26 cellular contexts compared by ENCODE assay signal in the genomic region with DNA sequence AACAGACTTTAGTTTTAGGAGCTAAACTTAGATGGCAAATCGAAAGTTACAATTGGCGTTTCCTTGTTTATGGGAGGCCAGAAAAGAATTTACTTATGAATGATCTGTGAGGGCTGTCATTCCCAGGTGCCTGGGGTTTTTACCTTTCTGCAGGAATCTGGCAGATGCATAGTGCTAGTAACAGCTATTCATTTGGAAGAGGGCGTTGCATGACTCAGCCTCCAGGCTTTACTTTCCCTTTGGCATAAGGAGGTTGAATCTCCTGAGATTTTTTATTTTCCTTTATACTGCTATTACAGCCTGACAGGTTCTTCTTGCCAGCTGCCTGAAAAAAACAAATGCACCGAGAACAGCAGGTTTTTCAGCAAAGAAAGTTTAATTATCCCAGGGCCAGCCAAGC. TPM values are rescaled to one million over a fixed set of nuclear protein-coding genes. Genes with fewer than 3 reads are reported as not detected.
A peak's percentile ranks its signal among the peaks of the same experiment; 100 is the strongest.
DNase-seq lines count a peak whose midpoint lies in the region; ATAC-seq and TF ChIP-seq lines count a peak whose summit lies in the region.
"Had no signal": no experiment of that assay in that cellular context is flagged by ENCODE, and none has a peak within 500 bp of the region (broad histone marks: within the 10 kb centered on the region; RNA-seq: fewer than 3 reads in every experiment).

No MANE protein-coding gene starts in this region.

- POLR2A ChIA-PET in GM10248 (lab: Yijun Ruan, JAX), result no interaction called here

- H3K27ac ChIP-seq in HUES64 (ENCODE audit: low read depth, low read length), result peak overlapping the region; percentile 28; the same call in 1 of the 2 replicates
- no peak overlapping the region for H3K27ac ChIP-seq in foreskin keratinocyte
- H3K27ac ChIP-seq: gastroesophageal sphincter, KMS-11, left lung, spleen, VCaP had no signal

- TF ChIP-seq CTCF in cardiac fibroblast (IDR thresholded peaks at IDR 0.05; ENCODE audit: low read depth, low read length) (no peak), foreskin keratinocyte (conservative IDR thresholded peaks at IDR 0.05) (no peak), GM10248 (IDR thresholded peaks at IDR 0.05; ENCODE audit: control extremely low read depth, extremely low read depth, low read depth, missing control alignments) (no peak)

- H3K27me3 ChIP-seq in HUES64 (ENCODE audit: insufficient read depth, low read length), result no peaks in the 10 kb centered on the region
- no peaks in the 10 kb centered on the region for H3K27me3 ChIP-seq in foreskin keratinocyte
- H3K27me3 ChIP-seq: left lung, spleen had no signal

- peak; percentile 13 for DNase-seq in A172 (ENCODE audit: low spot score)
- peak; percentile 19 to 28 for DNase-seq in cardiac fibroblast (ENCODE audit: low read depth in 2 of 2)
- DNase-seq in foreskin keratinocyte, result peak; percentile 9 to 50
- no peak for DNase-seq in activated CD8-positive, alpha-beta memory T cell treated with anti-CD3 and anti-CD28 coated beads for 24 hours
- DNase-seq in GM10248 (ENCODE audit: extremely low spot score), result no peak
- no peak for DNase-seq in activated CD4-positive, alpha-beta T cell treated with anti-CD3 and anti-CD28 coated beads, Interleukin-2, amount 50 U/mL, for 4 hours
- DNase-seq in NCI-H2107 treated with DMSO at 0.1 percent for 48 hours (lab: John Stamatoyannopoulos, UW; ENCODE audit: unreplicated experiment), result no peak
- DNase-seq: activated CD4-positive, alpha-beta T cell treated with anti-CD3 and anti-CD28 coated beads, Interleukin-2, amount 50 U/mL, for 48 hours; activated naive CD4-positive, alpha-beta T cell; activated T-cell treated with anti-CD3 and anti-CD28 coated beads for 4 hours; amygdala; C1 segment of cervical spinal cord; effector memory CD8-positive, alpha-beta T cell; left lung; NCI-H1092; NCI-H2081; NCI-H510A treated with DMSO at 0.1 percent for 48 hours; SHP77; spleen; stimulated activated CD4-positive, alpha-beta T cell treated with anti-CD3 and anti-CD28 coated beads, Interleukin-4, amount 100 ng/mL, for 4 hours; T-helper 2 cell had no signal

- H3K4me1 ChIP-seq in HUES64 (ENCODE audit: insufficient read depth, low read length), result peaks cover 9% of the 10 kb centered on the region
- no peaks in the 10 kb centered on the region for H3K4me1 ChIP-seq in foreskin keratinocyte
- H3K4me1 ChIP-seq: gastroesophageal sphincter, left lung, spleen had no signal

- WGBS in HUES64, result 59% methylated on average over 4 of the region's 4 CpGs

- no peaks in the 10 kb centered on the region for H3K9me3 ChIP-seq in HUES64 (ENCODE audit: insufficient read depth, low read depth, low read length)
- H3K9me3 ChIP-seq: gastroesophageal sphincter, left lung, spleen had no signal

- ATAC-seq in foreskin keratinocyte, result peak; percentile 88
- ATAC-seq: effector memory CD8-positive, alpha-beta T cell; gastroesophageal sphincter; left lung had no signal

- no peak overlapping the region for H3K9ac ChIP-seq in HUES64 (ENCODE audit: low read depth, low read length)
- H3K9ac ChIP-seq: KMS-11 had no signal

- CTCF ChIA-PET in GM10248 (lab: Yijun Ruan, JAX), result interaction anchor here (1.0 to 1.5 kb wide), 3 partner anchors 9 to 135 kb away, joined by 3 to 4 read pairs (median 3); no protein-coding TSS in a partner anchor

- H3K36me3 ChIP-seq in HUES64 (ENCODE audit: insufficient read depth, low read length), result no peaks in the 10 kb centered on the region
- H3K36me3 ChIP-seq: gastroesophageal sphincter, left lung, spleen had no signal

- no peak overlapping the region for H3K4me3 ChIP-seq in HUES64 (ENCODE audit: low read length)
- H3K4me3 ChIP-seq in cardiac fibroblast (replicated peaks in 1 of 2; ENCODE audit: low read depth in 2 of 2, low read length in 2 of 2), result no peak overlapping the region
- H3K4me3 ChIP-seq: gastroesophageal sphincter, left lung, spleen had no signal

RNA-seq across cellular contexts. Expression of gene CARD6, which starts 30.0 kb away (rescaled TPM):
- 8.5 and 10.3 TPM in 2 replicates for total RNA-seq in A172 (2014; rRNA removed; shearing (Covaris generic))
- polyA plus RNA-seq in HUES64 (2013, experiment 1 of 2), result 0.20 TPM
- 0.25 TPM for polyA plus RNA-seq in HUES64 (2013, experiment 2 of 2)
- 5.7 and 6.4 TPM in 2 replicates for total RNA-seq in foreskin keratinocyte
- 2.4 and 2.7 TPM in 2 replicates for polyA plus RNA-seq in foreskin keratinocyte
- total RNA-seq: neural crest cell had no signal

RNA-seq across cellular contexts. Expression of gene RPL37, which starts 36.2 kb away (rescaled TPM):
- 93.4 and 728 TPM in 2 replicates for total RNA-seq in A172 (2014; rRNA removed; shearing (Covaris generic))
- polyA plus RNA-seq in HUES64 (2013, experiment 1 of 2), result 2,381 TPM
- polyA plus RNA-seq in HUES64 (2013, experiment 2 of 2), result 2,544 TPM
- total RNA-seq in foreskin keratinocyte, result 2,276 and 2,310 TPM in 2 replicates
- polyA plus RNA-seq in foreskin keratinocyte, result 3,531 and 3,737 TPM in 2 replicates

RNA-seq across cellular contexts. Expression of gene C7, which starts 38.1 kb away (rescaled TPM):
- not detected in 2 replicates for total RNA-seq in A172 (2014; rRNA removed; shearing (Covaris generic))
- polyA plus RNA-seq in HUES64 (2013, experiment 1 of 2), result 0.15 TPM
- polyA plus RNA-seq in HUES64 (2013, experiment 2 of 2), result 0.51 TPM
- not detected in 2 replicates for total RNA-seq in foreskin keratinocyte
- polyA plus RNA-seq in foreskin keratinocyte, result not detected in 2 replicates

Comparison
In these comparisons a context has a peak if more than half of its experiments do, and no peak if none do; other contexts are left out.
1. DNase-seq: peak in A172 (single experiment), cardiac fibroblast (2 of 2) and foreskin keratinocyte (2 of 2); none in activated CD8-positive, alpha-beta memory T cell treated with anti-CD3 and anti-CD28 coated beads for 24 hours (single experiment), GM10248 (single experiment), activated CD4-positive, alpha-beta T cell treated with anti-CD3 and anti-CD28 coated beads, Interleukin-2, amount 50 U/mL, for 4 hours (0 of 2) and NCI-H2107 treated with DMSO at 0.1 percent for 48 hours (single experiment).